Comparison of ENCODE assay signal across 24 cellular contexts in the genomic region with DNA sequence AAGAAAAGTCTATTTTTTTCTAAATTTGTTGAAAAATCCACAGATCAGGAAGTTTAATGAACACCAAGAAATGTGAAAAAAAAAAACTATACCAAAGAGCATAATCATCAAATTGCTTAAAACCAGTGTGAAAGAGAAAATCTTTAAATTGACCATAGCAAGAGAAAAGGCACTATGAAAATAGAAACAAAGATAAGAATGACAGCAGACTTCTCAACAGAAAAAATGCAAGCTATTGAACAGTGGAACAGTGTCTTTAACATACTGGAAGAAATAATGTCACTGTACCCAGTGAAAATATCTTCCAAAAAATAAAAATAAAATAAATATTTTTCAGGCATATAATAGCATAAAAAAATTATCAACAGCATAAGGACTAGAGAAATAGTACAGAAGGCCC.
"Had no signal": no experiment of that assay in that cellular context is flagged by ENCODE, and none has a peak within 500 bp of the region (broad histone marks: within the 10 kb centered on the region; RNA-seq: fewer than 3 reads in every experiment).

No MANE protein-coding gene starts in this region.

- H3K4me1 ChIP-seq: esophagus squamous epithelium, psoas muscle, spleen, testis, tibial artery had no signal

- H3K27me3 ChIP-seq: esophagus squamous epithelium, ovary, spleen, testis, tibial artery had no signal

- ATAC-seq: effector memory CD8-positive, alpha-beta T cell; left lobe of liver; natural killer cell; psoas muscle; right cardiac atrium; stimulated activated memory B cell treated with anti-CD40 and anti-IgM and Interleukin-4, amounts not matched to agents 10 μg/mL and 1 μg/mL and 100 μg/mL, for 72 hours; stimulated activated naive CD8-positive, alpha-beta T cell treated with anti-CD3 and anti-CD28 coated beads, Interleukin-15, Interleukin-2, amounts not matched to agents 100 U/mL and 50 U/mL, for 24 hours had no signal

- H3K9me3 ChIP-seq: ovary, testis had no signal

- H3K36me3 ChIP-seq: esophagus squamous epithelium, ovary, spleen, tibial artery had no signal

- FAIRE-seq: endometrium, kidney had no signal

- H3K27ac ChIP-seq: esophagus squamous epithelium, ovary, psoas muscle, skin epidermis, spleen, testis, tibial artery had no signal

- DNase-seq: cortex of kidney; effector memory CD8-positive, alpha-beta T cell; erythroblast; esophagus squamous epithelium; foreskin melanocyte; hypothalamus; kidney; natural killer cell; occipital lobe; ovary; posterior cingulate gyrus; psoas muscle; right cardiac atrium; spleen; stimulated activated CD4-positive, alpha-beta T cell treated with anti-CD3 and anti-CD28 coated beads, Interleukin-4, amount 100 ng/mL, for 4 hours; stimulated activated naive CD8-positive, alpha-beta T cell treated with anti-CD3 and anti-CD28 coated beads, Interleukin-15, Interleukin-2, amounts not matched to agents 100 U/mL and 50 U/mL, for 24 hours; substantia nigra; testis; tibial artery had no signal

- H3K4me3 ChIP-seq: esophagus squamous epithelium, lung, ovary, psoas muscle, skin epidermis, spleen, testis, tibial artery had no signal
